13 cellular contexts compared by ENCODE assay signal in the genomic region with DNA sequence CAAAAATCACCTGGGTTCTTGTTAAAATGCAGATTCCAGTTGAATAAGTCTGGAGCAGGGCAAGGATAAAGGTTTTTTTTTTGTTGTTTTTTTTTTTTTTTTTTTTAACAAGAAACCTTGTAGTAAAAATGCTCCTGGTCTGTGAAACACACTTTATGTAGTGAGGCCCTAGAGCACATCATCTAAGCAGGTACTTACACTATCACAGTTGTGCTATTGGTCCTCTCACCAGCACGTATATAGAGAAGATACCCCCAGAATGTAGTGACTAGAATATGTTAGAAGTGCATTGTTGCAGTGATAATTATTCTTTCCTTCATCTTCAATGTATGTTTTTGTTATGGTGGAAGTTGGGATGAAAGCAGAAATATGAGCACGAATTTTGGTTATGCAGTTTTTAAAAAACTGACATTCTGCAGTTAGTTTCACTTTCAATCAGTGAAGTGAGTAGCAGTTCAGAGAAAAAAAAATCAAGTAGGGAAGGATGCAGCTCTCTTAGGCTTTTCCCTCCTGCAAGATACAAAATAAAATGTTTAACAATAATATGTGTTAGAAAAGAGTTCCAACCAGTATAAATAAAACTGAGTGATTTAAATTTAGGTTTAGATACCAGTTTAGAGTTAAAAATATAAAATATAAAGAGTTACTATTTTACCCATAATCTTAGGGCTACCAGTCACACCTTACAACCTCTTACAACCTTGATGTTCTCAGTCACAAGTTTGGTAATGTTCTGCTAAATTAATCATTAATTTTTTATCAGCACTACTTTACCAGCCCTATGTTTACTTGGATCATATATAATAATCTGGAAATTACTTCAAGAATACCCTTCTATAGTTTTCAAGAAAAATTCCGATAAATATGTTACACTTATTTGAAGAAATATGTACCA. TPM values are rescaled to one million over a fixed set of nuclear protein-coding genes. Genes with fewer than 3 reads are reported as not detected.
DNase-seq lines count a peak whose midpoint lies in the region; ATAC-seq, FAIRE-seq and TF ChIP-seq lines count a peak whose summit lies in the region.
"Had no signal": no experiment of that assay in that cellular context is flagged by ENCODE, and none has a peak within 500 bp of the region (broad histone marks: within the 10 kb centered on the region; RNA-seq: fewer than 3 reads in every experiment).

No MANE protein-coding gene starts in this region.

- H3K27me3 ChIP-seq in AG04450 (ENCODE audit: control insufficient read depth, insufficient read depth, low read length) (no peaks in the 10 kb centered on the region), RWPE2 (ENCODE audit: insufficient read depth, poor library complexity, severe bottlenecking) (peaks cover 4% of the 10 kb centered on the region), ovary (no peaks in the 10 kb centered on the region), left ventricle myocardium inferior (ENCODE audit: low read depth) (no peaks in the 10 kb centered on the region), spleen (replicated peaks in 1 of 7) (no peaks in the 10 kb centered on the region)
- H3K27me3 ChIP-seq: uterus had no signal

- WGBS in ovary, 3 donors = 33 to 36% (median 33%) methylated on average over 3 of the region's 3 CpGs
- 21 to 44% (median 37%) methylated on average over 3 of the region's 3 CpGs for WGBS in spleen, 5 donors

- intact Hi-C loops in ovary (cut with DNase I) = no loop called here
- intact Hi-C loops in left ventricle myocardium inferior (cut with micrococcal nuclease) = no loop called here
- intact Hi-C loops in spleen (cut with DNase I; ENCODE audit: low total_unique reads) = no loop called here

- ATAC-seq in GM18909 (IDR thresholded peaks at IDR 0.05; ENCODE audit: poor library complexity, unreplicated experiment) (peak; percentile 69), HG02938 (IDR thresholded peaks at IDR 0.05; ENCODE audit: unreplicated experiment) (peak; percentile 60), RWPE2 (ENCODE audit: low read depth) (peak; percentile 41; the same call in 1 of the 3 replicates)

- FAIRE-seq in frontal cortex (lab: Jason Lieb, UNC) = no peak

- no peak for TF ChIP-seq EP300 in ovary (IDR thresholded peaks at IDR 0.05)

- POLR2A ChIA-PET in AG04450 (lab: Yijun Ruan, JAX) = no interaction called here

- TF ChIP-seq POLR2A in ovary (IDR thresholded peaks at IDR 0.05) (no peak), spleen (IDR thresholded peaks at IDR 0.05) (no peak)

- no peaks in the 10 kb centered on the region for H3K4me1 ChIP-seq in RWPE2 (ENCODE audit: insufficient read depth, poor library complexity, severe bottlenecking)
- no peaks in the 10 kb centered on the region for H3K4me1 ChIP-seq in ovary (ENCODE audit: insufficient read depth)
- no peaks in the 10 kb centered on the region for H3K4me1 ChIP-seq in left ventricle myocardium inferior
- H3K4me1 ChIP-seq in spleen = no peaks in the 10 kb centered on the region
- H3K4me1 ChIP-seq: uterus had no signal

- DNase-seq in AG04450 (ENCODE audit: low read depth, low spot score) = no peak
- DNase-seq in RWPE2 (ENCODE audit: low spot score) = no peak
- DNase-seq in ovary = no peak
- no peak for DNase-seq in left ventricle myocardium inferior
- DNase-seq in spleen = no peak
- no peak for DNase-seq in frontal cortex (ENCODE audit: low spot score in 2 of 2)
- DNase-seq: dermis blood vessel endothelial cell; NCI-H748 treated with DMSO at 0.1 percent for 48 hours; stimulated activated CD4-positive, alpha-beta T cell treated with anti-CD3 and anti-CD28 coated beads, Interleukin-15, amount 100 ng/mL, for 24 hours; uterus had no signal

- TF ChIP-seq CTCF in AG04450 (IDR thresholded peaks at IDR 0.05; ENCODE audit: low read depth, low read length) = no peak
- no peak for TF ChIP-seq CTCF in RWPE2 (IDR thresholded peaks at IDR 0.05; ENCODE audit: poor library complexity, severe bottlenecking)
- TF ChIP-seq CTCF in ovary (IDR thresholded peaks at IDR 0.05) = no peak
- no peak for TF ChIP-seq CTCF in left ventricle myocardium inferior (IDR thresholded peaks at IDR 0.05; ENCODE audit: borderline replicate concordance)
- no peak for TF ChIP-seq CTCF in spleen (IDR thresholded peaks at IDR 0.05 in 8 of 11, conservative IDR thresholded peaks at IDR 0.05 in 3 of 11)

- peak overlapping the region; percentile 43 for H3K4me3 ChIP-seq in AG04450 (ENCODE audit: low read depth, low read length)
- peak overlapping the region; percentile 2 for H3K4me3 ChIP-seq in RWPE2 (ENCODE audit: severe bottlenecking)
- H3K4me3 ChIP-seq in ovary = no peak overlapping the region
- H3K4me3 ChIP-seq in left ventricle myocardium inferior = no peak overlapping the region
- H3K4me3 ChIP-seq in spleen = peak overlapping the region in 1 of 8 donors; percentile 38
- H3K4me3 ChIP-seq: uterus had no signal

- H3K36me3 ChIP-seq in RWPE2 (ENCODE audit: low read depth) (no peaks in the 10 kb centered on the region), ovary (no peaks in the 10 kb centered on the region), left ventricle myocardium inferior (no peaks in the 10 kb centered on the region), spleen (no peaks in the 10 kb centered on the region)
- H3K36me3 ChIP-seq: uterus had no signal

- CTCF ChIA-PET in AG04450 (lab: Charles Lee) = no interaction called here

- no peaks in the 10 kb centered on the region for H3K9me3 ChIP-seq in AG04450 (ENCODE audit: control insufficient read depth, insufficient read depth, low read length)
- peaks cover 2% of the 10 kb centered on the region for H3K9me3 ChIP-seq in RWPE2 (ENCODE audit: severe bottlenecking)
- no peaks in the 10 kb centered on the region for H3K9me3 ChIP-seq in ovary
- no peaks in the 10 kb centered on the region for H3K9me3 ChIP-seq in left ventricle myocardium inferior (replicated peaks)
- peaks cover 0 to 4% (median 0%) of the 10 kb centered on the region in 8 donors for H3K9me3 ChIP-seq in spleen
- H3K9me3 ChIP-seq: uterus had no signal

- H3K27ac ChIP-seq in AG04450 (ENCODE audit: low read depth, low read length) = no peak overlapping the region
- H3K27ac ChIP-seq in RWPE2 (ENCODE audit: poor library complexity, severe bottlenecking) = no peak overlapping the region
- H3K27ac ChIP-seq in ovary = no peak overlapping the region
- H3K27ac ChIP-seq in left ventricle myocardium inferior (replicated peaks) = no peak overlapping the region
- no peak overlapping the region for H3K27ac ChIP-seq in spleen
- H3K27ac ChIP-seq: uterus had no signal

RNA-seq across cellular contexts. Expression of gene DEFB113, which starts 9.2 kb away (rescaled TPM):
- polyA plus RNA-seq in AG04450 (2011; rRNA removed) = not detected in 2 replicates
- not detected in 2 replicates for polyA minus RNA-seq in AG04450 (2011; rRNA and poly(A)+ RNA removed)
- total RNA-seq in ovary = not detected
- polyA plus RNA-seq in ovary = not detected
- total RNA-seq in left ventricle myocardium inferior = not detected
- not detected for total RNA-seq in spleen
- not detected for polyA plus RNA-seq in spleen
- not detected for total RNA-seq in frontal cortex
- total RNA-seq: Daoy, dermis blood vessel endothelial cell, uterus had no signal

RNA-seq across cellular contexts. Expression of gene DEFB114, which starts 14.6 kb away (rescaled TPM):
- not detected in 2 replicates for polyA plus RNA-seq in AG04450 (2011; rRNA removed)
- polyA minus RNA-seq in AG04450 (2011; rRNA and poly(A)+ RNA removed) = not detected in 2 replicates
- not detected for total RNA-seq in ovary
- polyA plus RNA-seq in ovary = not detected
- not detected for total RNA-seq in left ventricle myocardium inferior
- total RNA-seq in spleen = not detected
- not detected for polyA plus RNA-seq in spleen
- total RNA-seq in frontal cortex = not detected
- total RNA-seq: Daoy, dermis blood vessel endothelial cell, uterus had no signal

RNA-seq across cellular contexts. Expression of gene DEFB110, which starts 43.2 kb away (rescaled TPM):
- not detected in 2 replicates for polyA plus RNA-seq in AG04450 (2011; rRNA removed)
- polyA minus RNA-seq in AG04450 (2011; rRNA and poly(A)+ RNA removed) = not detected in 2 replicates
- not detected for total RNA-seq in ovary
- not detected for polyA plus RNA-seq in ovary
- total RNA-seq in left ventricle myocardium inferior = not detected
- not detected for total RNA-seq in spleen
- not detected for polyA plus RNA-seq in spleen
- not detected for total RNA-seq in frontal cortex
- total RNA-seq: Daoy, dermis blood vessel endothelial cell, uterus had no signal

Comparison
In these comparisons a context has a peak if more than half of its experiments do, and no peak if none do; other contexts are left out.
1. H3K4me3 ChIP-seq: peak in AG04450 (single experiment) and RWPE2 (single experiment); none in ovary (single experiment) and left ventricle myocardium inferior (single experiment).
2. Peak in every context shown above with its lines, with median percentiles within 50 percentile points of each other: ATAC-seq.